In genomic region chr6:29631209-29631810, GRCh38 we compare ENCODE assay signal across 12 cellular contexts. TPM values are rescaled to one million over a fixed set of nuclear protein-coding genes. Genes with fewer than 3 reads are reported as not detected.
DNase-seq lines count a peak whose midpoint lies in the region; ATAC-seq and TF ChIP-seq lines count a peak whose summit lies in the region.
"Had no signal": no experiment of that assay in that cellular context is flagged by ENCODE, and none has a peak within 500 bp of the region (broad histone marks: within the 10 kb centered on the region; RNA-seq: fewer than 3 reads in every experiment).

No MANE protein-coding gene starts in this region.

- peak overlapping the region; percentile 63 to 80 for H3K4me3 ChIP-seq in foreskin fibroblast (ENCODE audit: low read depth in 1 of 2, low read length in 2 of 2)

- no peak overlapping the region for H3K27ac Mint-ChIP-seq in activated naive CD4-positive, alpha-beta T cell treated with anti-CD3 and anti-CD28 coated beads for 36 hours
- no peak overlapping the region for H3K27ac Mint-ChIP-seq in activated CD8-positive, alpha-beta T cell treated with anti-CD3 and anti-CD28 coated beads for 36 hours
- no peak overlapping the region for H3K27ac Mint-ChIP-seq in stimulated activated naive CD8-positive, alpha-beta T cell treated with anti-CD3 and anti-CD28 coated beads, Interleukin-15, amount 100 ng/mL, for 72 hours

- no peaks in the 10 kb centered on the region for H3K9me3 Mint-ChIP-seq in activated naive CD4-positive, alpha-beta T cell treated with anti-CD3 and anti-CD28 coated beads for 36 hours
- H3K9me3 Mint-ChIP-seq in activated CD8-positive, alpha-beta T cell treated with anti-CD3 and anti-CD28 coated beads for 36 hours: no peaks in the 10 kb centered on the region
- no peaks in the 10 kb centered on the region for H3K9me3 Mint-ChIP-seq in stimulated activated naive CD8-positive, alpha-beta T cell treated with anti-CD3 and anti-CD28 coated beads, Interleukin-15, amount 100 ng/mL, for 72 hours

- ATAC-seq in activated CD8-positive, alpha-beta T cell treated with anti-CD3 and anti-CD28 coated beads for 36 hours: no peak
- no peak for ATAC-seq in stimulated activated naive CD8-positive, alpha-beta T cell treated with anti-CD3 and anti-CD28 coated beads, Interleukin-15, amount 100 ng/mL, for 72 hours
- ATAC-seq in GM18868 (IDR thresholded peaks at IDR 0.05; ENCODE audit: unreplicated experiment) (no peak), sciatic nerve (no peak)
- ATAC-seq in activated CD4-positive, CD25-positive, alpha-beta regulatory T cell treated with anti-CD3 and anti-CD28 coated beads, Interleukin-2, amount 50 U/mL, for 24 hours: no peak

- intact Hi-C loops in activated naive CD4-positive, alpha-beta T cell treated with anti-CD3 and anti-CD28 coated beads for 36 hours (cut with micrococcal nuclease): no loop called here
- intact Hi-C loops in activated CD8-positive, alpha-beta T cell treated with anti-CD3 and anti-CD28 coated beads for 36 hours (cut with micrococcal nuclease): no loop called here
- intact Hi-C loops in sciatic nerve (cut with DNase I): no loop called here

- H3K4me1 Mint-ChIP-seq in activated naive CD4-positive, alpha-beta T cell treated with anti-CD3 and anti-CD28 coated beads for 36 hours (ENCODE audit: low read depth): peaks cover 38% of the 10 kb centered on the region
- H3K4me1 Mint-ChIP-seq in activated CD8-positive, alpha-beta T cell treated with anti-CD3 and anti-CD28 coated beads for 36 hours (ENCODE audit: low read depth): peaks cover 25% of the 10 kb centered on the region
- H3K4me1 Mint-ChIP-seq in stimulated activated naive CD8-positive, alpha-beta T cell treated with anti-CD3 and anti-CD28 coated beads, Interleukin-15, amount 100 ng/mL, for 72 hours: peaks cover 54% of the 10 kb centered on the region

- DNase-seq in activated naive CD4-positive, alpha-beta T cell treated with anti-CD3 and anti-CD28 coated beads for 36 hours: no peak
- no peak for DNase-seq in activated naive CD4-positive, alpha-beta T cell treated with Interleukin-2 at 50 U/mL for 16 hours
- DNase-seq in activated CD8-positive, alpha-beta T cell treated with anti-CD3 and anti-CD28 coated beads for 36 hours: no peak
- DNase-seq in foreskin fibroblast: peak in 1 of 2 donors; percentile 18
- no peak for DNase-seq in stimulated activated naive CD8-positive, alpha-beta T cell treated with anti-CD3 and anti-CD28 coated beads, Interleukin-15, amount 100 ng/mL, for 72 hours
- no peak for DNase-seq in sciatic nerve (ENCODE audit: low spot score)
- DNase-seq: central memory CD4-positive, alpha-beta T cell; NCI-H1694 treated with DMSO at 0.1 percent for 48 hours; stimulated activated CD4-positive, alpha-beta T cell treated with anti-CD3 and anti-CD28 coated beads, Interleukin-2, amount 100 ng/mL, for 48 hours had no signal

- POLR2A ChIA-PET in activated CD8-positive, alpha-beta T cell treated with anti-CD3 and anti-CD28 coated beads for 36 hours (lab: Charles Lee): interaction anchor here (0.7 to 1.2 kb wide), 2 partner anchors 10 to 48 kb away, joined by 3 to 7 read pairs; no protein-coding TSS in a partner anchor

- peaks cover 3% of the 10 kb centered on the region for H3K27me3 Mint-ChIP-seq in activated naive CD4-positive, alpha-beta T cell treated with anti-CD3 and anti-CD28 coated beads for 36 hours (ENCODE audit: low read depth)
- peaks cover 6% of the 10 kb centered on the region for H3K27me3 Mint-ChIP-seq in activated CD8-positive, alpha-beta T cell treated with anti-CD3 and anti-CD28 coated beads for 36 hours
- H3K27me3 Mint-ChIP-seq in stimulated activated naive CD8-positive, alpha-beta T cell treated with anti-CD3 and anti-CD28 coated beads, Interleukin-15, amount 100 ng/mL, for 72 hours: peaks cover 23% of the 10 kb centered on the region

- H3K36me3 Mint-ChIP-seq in activated naive CD4-positive, alpha-beta T cell treated with anti-CD3 and anti-CD28 coated beads for 36 hours (ENCODE audit: low read depth): no peaks in the 10 kb centered on the region
- H3K36me3 Mint-ChIP-seq in activated CD8-positive, alpha-beta T cell treated with anti-CD3 and anti-CD28 coated beads for 36 hours (ENCODE audit: low read depth): peaks cover 3% of the 10 kb centered on the region

- CTCF ChIA-PET in activated naive CD4-positive, alpha-beta T cell treated with anti-CD3 and anti-CD28 coated beads for 36 hours (lab: Charles Lee): interaction anchor here (1.5 to 3.9 kb wide), 2 partner anchors 19 to 23 kb away, joined by 7 to 21 read pairs; no protein-coding TSS in a partner anchor
- CTCF ChIA-PET in activated CD8-positive, alpha-beta T cell treated with anti-CD3 and anti-CD28 coated beads for 36 hours (lab: Charles Lee): interaction anchor here (0.5 to 6.3 kb wide), 2 partner anchors 20 to 399 kb away, joined by 3 to 61 read pairs; no protein-coding TSS in a partner anchor

- no peak for TF ChIP-seq CTCF in activated CD8-positive, alpha-beta T cell treated with anti-CD3 and anti-CD28 coated beads for 36 hours (IDR thresholded peaks at IDR 0.05)
- no peak for TF ChIP-seq CTCF in foreskin fibroblast (IDR thresholded peaks at IDR 0.05; ENCODE audit: low read depth, low read length)

- peak overlapping the region; percentile 74 for H3K4me3 Mint-ChIP-seq in activated naive CD4-positive, alpha-beta T cell treated with anti-CD3 and anti-CD28 coated beads for 36 hours
- H3K4me3 Mint-ChIP-seq in activated CD8-positive, alpha-beta T cell treated with anti-CD3 and anti-CD28 coated beads for 36 hours: peak overlapping the region; percentile 87
- peak overlapping the region; percentile 86 to 89 for H3K4me3 Mint-ChIP-seq in stimulated activated naive CD8-positive, alpha-beta T cell treated with anti-CD3 and anti-CD28 coated beads, Interleukin-15, amount 100 ng/mL, for 72 hours

RNA-seq across cellular contexts. Expression of gene GABBR1, which starts 1.7 kb away (rescaled TPM):
- total RNA-seq in activated naive CD4-positive, alpha-beta T cell treated with anti-CD3 and anti-CD28 coated beads for 36 hours: 10 to 100 TPM in 1 of 2 experiments, 1 to 10 TPM in 1; 8.0 to 11.2 TPM
- total RNA-seq in activated CD8-positive, alpha-beta T cell treated with anti-CD3 and anti-CD28 coated beads for 36 hours: 10 to 100 TPM; 10.8 to 10.9 TPM
- total RNA-seq in sciatic nerve: 106 TPM

RNA-seq across cellular contexts. Expression of gene MOG, which starts 25.6 kb away (rescaled TPM):
- not detected for total RNA-seq in activated naive CD4-positive, alpha-beta T cell treated with anti-CD3 and anti-CD28 coated beads for 36 hours
- not detected for total RNA-seq in activated CD8-positive, alpha-beta T cell treated with anti-CD3 and anti-CD28 coated beads for 36 hours
- total RNA-seq in sciatic nerve: not detected
- total RNA-seq: liver had no signal

RNA-seq across cellular contexts. Expression of gene OR2H2, which starts 46.4 kb away (rescaled TPM):
- total RNA-seq in activated naive CD4-positive, alpha-beta T cell treated with anti-CD3 and anti-CD28 coated beads for 36 hours: not detected
- not detected for total RNA-seq in activated CD8-positive, alpha-beta T cell treated with anti-CD3 and anti-CD28 coated beads for 36 hours
- total RNA-seq in sciatic nerve: not detected
- total RNA-seq: liver had no signal

RNA-seq across cellular contexts. Expression of gene ZFP57, which starts 49.6 kb away (rescaled TPM):
- total RNA-seq in activated naive CD4-positive, alpha-beta T cell treated with anti-CD3 and anti-CD28 coated beads for 36 hours: not detected
- total RNA-seq in activated CD8-positive, alpha-beta T cell treated with anti-CD3 and anti-CD28 coated beads for 36 hours: not detected
- not detected for total RNA-seq in sciatic nerve
- total RNA-seq: liver had no signal
